ENCODE assay signal across 18 cellular contexts in genomic region chr2:48319863-48320262, GRCh38. TPM values are rescaled to one million over a fixed set of nuclear protein-coding genes. Genes with fewer than 3 reads are reported as not detected.
DNase-seq lines count a peak whose midpoint lies in the region; ATAC-seq and TF ChIP-seq lines count a peak whose summit lies in the region.
"Had no signal": no experiment of that assay in that cellular context is flagged by ENCODE, and none has a peak within 500 bp of the region (broad histone marks: within the 10 kb centered on the region; RNA-seq: fewer than 3 reads in every experiment).

No MANE protein-coding gene starts in this region.

- H3K27ac ChIP-seq in thyroid gland, result no peak overlapping the region
- H3K27ac ChIP-seq: A549, coronary artery, WERI-Rb-1 had no signal

- intact Hi-C loops in activated B cell treated with CpG ODN at 0.5 μM for 24 hours (cut with micrococcal nuclease), result no loop called here
- intact Hi-C loops in thyroid gland (cut with DNase I), result no loop called here

- H3K27me3 Mint-ChIP-seq in activated naive CD4-positive, alpha-beta T cell treated with anti-CD3 and anti-CD28 coated beads, Interleukin-2, amount 50 U/mL, for 24 hours, result no peaks in the 10 kb centered on the region
- H3K27me3 Mint-ChIP-seq in activated B cell treated with CpG ODN at 0.5 μM for 24 hours, result no peaks in the 10 kb centered on the region
- no peaks in the 10 kb centered on the region for H3K27me3 Mint-ChIP-seq in stimulated activated memory B cell treated with anti-CD40 and anti-IgM and Interleukin-4, amounts not matched to agents 10 μg/mL and 1 μg/mL and 100 μg/mL, for 72 hours

- no peaks in the 10 kb centered on the region for H3K9me3 ChIP-seq in thyroid gland
- H3K9me3 ChIP-seq: A549 had no signal

- H3K4me1 Mint-ChIP-seq in activated naive CD4-positive, alpha-beta T cell treated with anti-CD3 and anti-CD28 coated beads, Interleukin-2, amount 50 U/mL, for 24 hours, result peaks cover 68% of the 10 kb centered on the region
- peaks cover 72% of the 10 kb centered on the region for H3K4me1 Mint-ChIP-seq in activated B cell treated with CpG ODN at 0.5 μM for 24 hours
- H3K4me1 Mint-ChIP-seq in stimulated activated memory B cell treated with anti-CD40 and anti-IgM and Interleukin-4, amounts not matched to agents 10 μg/mL and 1 μg/mL and 100 μg/mL, for 72 hours, result peaks cover 66% of the 10 kb centered on the region

- WGBS in thyroid gland, 2 donors, result 94 to 95% methylated on average over 1 of the region's 1 CpG

- CTCF ChIA-PET in activated B cell treated with CpG ODN at 0.5 μM for 24 hours (lab: Charles Lee), result no interaction called here

- H3K9me3 Mint-ChIP-seq in activated naive CD4-positive, alpha-beta T cell treated with anti-CD3 and anti-CD28 coated beads, Interleukin-2, amount 50 U/mL, for 24 hours, result peaks cover 5% of the 10 kb centered on the region
- H3K9me3 Mint-ChIP-seq in activated B cell treated with CpG ODN at 0.5 μM for 24 hours, result no peaks in the 10 kb centered on the region
- H3K9me3 Mint-ChIP-seq in stimulated activated memory B cell treated with anti-CD40 and anti-IgM and Interleukin-4, amounts not matched to agents 10 μg/mL and 1 μg/mL and 100 μg/mL, for 72 hours, result peaks cover 3% of the 10 kb centered on the region
- H3K9me3 Mint-ChIP-seq: immature natural killer cell, nephron had no signal

- H3K27me3 ChIP-seq in thyroid gland, result no peaks in the 10 kb centered on the region

- TF ChIP-seq CTCF in activated B cell treated with CpG ODN at 0.5 μM for 24 hours (IDR thresholded peaks at IDR 0.05), result no peak
- no peak for TF ChIP-seq CTCF in thyroid gland (IDR thresholded peaks at IDR 0.05)
- TF ChIP-seq CTCF in foreskin fibroblast (IDR thresholded peaks at IDR 0.05; ENCODE audit: low read depth, low read length), result no peak

- peaks cover 11% of the 10 kb centered on the region for H3K36me3 Mint-ChIP-seq in activated naive CD4-positive, alpha-beta T cell treated with anti-CD3 and anti-CD28 coated beads, Interleukin-2, amount 50 U/mL, for 24 hours
- peaks cover 18% of the 10 kb centered on the region for H3K36me3 Mint-ChIP-seq in activated B cell treated with CpG ODN at 0.5 μM for 24 hours (ENCODE audit: low read depth)
- H3K36me3 Mint-ChIP-seq in stimulated activated memory B cell treated with anti-CD40 and anti-IgM and Interleukin-4, amounts not matched to agents 10 μg/mL and 1 μg/mL and 100 μg/mL, for 72 hours, result peaks cover 23% of the 10 kb centered on the region
- H3K36me3 Mint-ChIP-seq: immature natural killer cell had no signal

- no peaks in the 10 kb centered on the region for H3K36me3 ChIP-seq in thyroid gland

- DNase-seq in activated naive CD4-positive, alpha-beta T cell treated with anti-CD3 and anti-CD28 coated beads, Interleukin-2, amount 50 U/mL, for 16 hours, result no peak
- peak; percentile 95 for DNase-seq in NOMO-1 treated with DMSO at 0.1 percent for 48 hours (lab: John Stamatoyannopoulos, UW; ENCODE audit: unreplicated experiment)
- DNase-seq in activated B cell treated with CpG ODN at 0.5 μM for 24 hours, result no peak
- no peak for DNase-seq in thyroid gland
- DNase-seq in SW 1271 (lab: John Stamatoyannopoulos, UW), result no peak
- DNase-seq in foreskin fibroblast, result no peak
- DNase-seq: activated gamma-delta T cell treated with Interleukin-2 at 50 U/mL for 16 hours, COR-L47, immature natural killer cell, NCI-H524, WERI-Rb-1 had no signal

- no peak overlapping the region for H3K4me3 Mint-ChIP-seq in activated naive CD4-positive, alpha-beta T cell treated with anti-CD3 and anti-CD28 coated beads, Interleukin-2, amount 50 U/mL, for 24 hours
- peak overlapping the region; percentile 49 for H3K4me3 Mint-ChIP-seq in activated B cell treated with CpG ODN at 0.5 μM for 24 hours
- H3K4me3 Mint-ChIP-seq in stimulated activated memory B cell treated with anti-CD40 and anti-IgM and Interleukin-4, amounts not matched to agents 10 μg/mL and 1 μg/mL and 100 μg/mL, for 72 hours, result no peak overlapping the region
- H3K4me3 Mint-ChIP-seq: nephron had no signal

- peaks cover 6 to 11% of the 10 kb centered on the region in 2 donors for H3K4me1 ChIP-seq in thyroid gland

- H3K4me3 ChIP-seq in thyroid gland (replicated peaks in 1 of 3) (no peak overlapping the region), foreskin fibroblast (ENCODE audit: low read depth in 1 of 2, low read length in 2 of 2) (no peak overlapping the region)
- H3K4me3 ChIP-seq: A549, coronary artery, lung had no signal

- peak; percentile 16 for ATAC-seq in activated B cell treated with CpG ODN at 0.5 μM for 24 hours (ENCODE audit: low read depth)
- ATAC-seq in stimulated activated memory B cell treated with anti-CD40 and anti-IgM and Interleukin-4, amounts not matched to agents 10 μg/mL and 1 μg/mL and 100 μg/mL, for 72 hours, result no peak
- ATAC-seq: A549, SK-N-SH treated with all-trans-retinoic acid at 6 μM for 48 hours had no signal

- POLR2A ChIA-PET in activated B cell treated with CpG ODN at 0.5 μM for 24 hours (lab: Charles Lee), result interaction anchor here (0.7 kb wide), 1 partner anchor 115 kb away, joined by 6 read pairs; no protein-coding TSS in a partner anchor

- TF ChIP-seq POLR2A in thyroid gland (IDR thresholded peaks at IDR 0.05), result no peak

- H3K27ac Mint-ChIP-seq in activated naive CD4-positive, alpha-beta T cell treated with anti-CD3 and anti-CD28 coated beads, Interleukin-2, amount 50 U/mL, for 24 hours, result peak overlapping the region; percentile 41
- peak overlapping the region; percentile 86 for H3K27ac Mint-ChIP-seq in activated B cell treated with CpG ODN at 0.5 μM for 24 hours
- peak overlapping the region; percentile 64 for H3K27ac Mint-ChIP-seq in stimulated activated memory B cell treated with anti-CD40 and anti-IgM and Interleukin-4, amounts not matched to agents 10 μg/mL and 1 μg/mL and 100 μg/mL, for 72 hours
- H3K27ac Mint-ChIP-seq: nephron had no signal

RNA-seq across cellular contexts. Expression of gene FOXN2, which starts 5.4 kb away (rescaled TPM):
- total RNA-seq in activated B cell treated with CpG ODN at 0.5 μM for 24 hours (35.0 and 36.0 TPM in 2 replicates), thyroid gland (10 to 100 TPM; 19.8 to 45.1 (median 36.9) TPM)
